Comparison of ENCODE assay signal across 31 cellular contexts in the genomic region with DNA sequence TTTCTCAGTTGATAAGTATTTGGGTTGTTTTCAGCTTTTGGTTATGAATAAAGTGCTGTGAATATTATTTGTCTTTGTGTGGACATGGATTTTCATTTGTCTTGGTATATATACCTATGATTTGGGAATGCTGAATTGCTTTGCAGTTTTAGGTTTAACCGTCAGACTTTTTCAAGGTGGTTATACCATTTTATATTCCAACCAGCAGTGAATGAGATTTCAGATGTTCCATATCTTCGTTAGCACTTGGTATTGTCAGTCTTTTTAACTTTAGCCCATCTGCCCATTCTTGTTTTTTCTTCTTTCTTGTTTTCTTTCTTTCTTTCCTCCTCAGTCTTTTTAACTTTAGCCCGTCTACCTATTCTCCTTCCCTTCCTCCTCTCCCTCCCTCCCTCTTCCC.
"Had no signal": no experiment of that assay in that cellular context is flagged by ENCODE, and none has a peak within 500 bp of the region (broad histone marks: within the 10 kb centered on the region; RNA-seq: fewer than 3 reads in every experiment).

No MANE protein-coding gene starts in this region.

- H3K4me3 ChIP-seq: body of pancreas, colonic mucosa, dorsolateral prefrontal cortex, esophagus muscularis mucosa, gastrocnemius medialis, heart left ventricle had no signal

- H3K27me3 Mint-ChIP-seq: activated B cell treated with CpG ODN at 0.5 μM for 24 hours; activated CD8-positive, alpha-beta T cell treated with anti-CD3 and anti-CD28 coated beads for 36 hours; activated naive CD8-positive, alpha-beta T cell; T-helper 17 cell had no signal

- H3K27ac Mint-ChIP-seq: activated B cell treated with CpG ODN at 0.5 μM for 24 hours; activated CD8-positive, alpha-beta T cell treated with anti-CD3 and anti-CD28 coated beads for 36 hours; activated naive CD8-positive, alpha-beta T cell; endodermal cell; T-helper 17 cell; T-helper 2 cell treated with Interferon-gamma antibody and Interleukin-4, amounts not matched to agents 5 μg/mL and 100 μg/mL, for 36 hours had no signal

- H3K36me3 ChIP-seq: colonic mucosa, esophagus muscularis mucosa, gastrocnemius medialis had no signal

- H3K4me1 Mint-ChIP-seq: endodermal cell had no signal

- H3K4me1 ChIP-seq: body of pancreas, colonic mucosa, gastrocnemius medialis had no signal

- H3K4me3 Mint-ChIP-seq: activated B cell treated with CpG ODN at 0.5 μM for 24 hours; activated CD8-positive, alpha-beta T cell treated with anti-CD3 and anti-CD28 coated beads for 36 hours; activated naive CD8-positive, alpha-beta T cell; endodermal cell; T-helper 17 cell; T-helper 2 cell treated with Interferon-gamma antibody and Interleukin-4, amounts not matched to agents 5 μg/mL and 100 μg/mL, for 36 hours had no signal

- DNase-seq: activated B cell treated with CpG ODN at 0.5 μM for 24 hours; activated CD4-positive, alpha-beta T cell treated with anti-CD3 and anti-CD28 coated beads for 48 hours; activated CD4-positive, alpha-beta T cell treated with anti-CD3 and anti-CD28 coated beads, Interleukin-2, amount 50 U/mL, for 1 hour; activated CD4-positive, alpha-beta T cell treated with anti-CD3 and anti-CD28 coated beads, Interleukin-2, amount 50 U/mL, for 48 hours; activated CD8-positive, alpha-beta memory T cell treated with anti-CD3 and anti-CD28 coated beads for 24 hours; activated CD8-positive, alpha-beta T cell treated with anti-CD3 and anti-CD28 coated beads for 36 hours; activated gamma-delta T cell treated with Interleukin-2 at 50 U/mL for 16 hours; activated naive CD4-positive, alpha-beta T cell treated with anti-CD3 and anti-CD28 coated beads, Interleukin-2, amount 50 U/mL, for 16 hours; activated naive CD4-positive, alpha-beta T cell treated with Interleukin-2 at 50 U/mL for 16 hours; activated T-cell treated with anti-CD3 and anti-CD28 coated beads, Interleukin-2, amount 50 U/mL, for 48 hours; amniotic stem cell; anterior cingulate cortex; body of pancreas; caudate nucleus; cerebellar nuclear complex; colonic mucosa; dorsolateral prefrontal cortex; effector memory CD4-positive, alpha-beta T cell; endodermal cell; erythroblast; foreskin keratinocyte; gastrocnemius medialis; glutamatergic neuron; heart left ventricle; T-helper 1 cell; T-helper 17 cell; T1000; WERI-Rb-1 had no signal

- H3K9me3 ChIP-seq: body of pancreas, colonic mucosa, gastrocnemius medialis had no signal

- H3K27ac ChIP-seq: body of pancreas, colonic mucosa, dorsolateral prefrontal cortex, esophagus muscularis mucosa, foreskin keratinocyte, gastrocnemius medialis, heart left ventricle, WERI-Rb-1 had no signal

- H3K27me3 ChIP-seq: body of pancreas, colonic mucosa, dorsolateral prefrontal cortex, esophagus muscularis mucosa, foreskin keratinocyte, gastrocnemius medialis, heart left ventricle had no signal
